ENCODE assay signal across 8 cellular contexts in genomic region chr19:18672606-18673337, GRCh38. TPM values are rescaled to one million over a fixed set of nuclear protein-coding genes. Genes with fewer than 3 reads are reported as not detected.
DNase-seq lines count a peak whose midpoint lies in the region; ATAC-seq and TF ChIP-seq lines count a peak whose summit lies in the region.

No MANE protein-coding gene starts in this region.

- intact Hi-C loops in sciatic nerve (cut with DNase I), result loop anchor here (10.0 kb wide), 1 partner anchor 78 kb away; no protein-coding TSS in a partner anchor

- H3K9ac ChIP-seq in SU-DHL-6 (ENCODE audit: low read length), result no peak overlapping the region

- H3K4me3 ChIP-seq in SU-DHL-6 (ENCODE audit: insufficient read depth, low read length, poor library complexity, severe bottlenecking) (no peak overlapping the region), fibroblast of pulmonary artery (replicated peaks; ENCODE audit: low read depth, low read length) (no peak overlapping the region)

- H3K27me3 ChIP-seq in SU-DHL-6 (ENCODE audit: low read length), result no peaks in the 10 kb centered on the region

- H3K36me3 ChIP-seq in SU-DHL-6 (ENCODE audit: low read length), result no peaks in the 10 kb centered on the region

- H3K4me2 ChIP-seq in SU-DHL-6 (ENCODE audit: low read depth, low read length, poor library complexity, severe bottlenecking), result no peak overlapping the region

- no peaks in the 10 kb centered on the region for H3F3A ChIP-seq in SU-DHL-6 (ENCODE audit: insufficient read depth)

- ATAC-seq in sciatic nerve (peak; percentile 31), GM21423 (IDR thresholded peaks at IDR 0.05; ENCODE audit: unreplicated experiment) (no peak), GM21381 (IDR thresholded peaks at IDR 0.05; ENCODE audit: unreplicated experiment) (no peak), HG02852 (IDR thresholded peaks at IDR 0.05; ENCODE audit: unreplicated experiment) (no peak)

- H3K9me2 ChIP-seq in SU-DHL-6 (replicated peaks; ENCODE audit: insufficient read depth, low read length), result no peaks in the 10 kb centered on the region

- H4K20me1 ChIP-seq in SU-DHL-6 (ENCODE audit: low read depth, low read length), result no peaks in the 10 kb centered on the region

- H2AFZ ChIP-seq in SU-DHL-6 (ENCODE audit: low read depth, low read length, severe bottlenecking), result no peak overlapping the region

- in situ Hi-C loops in GM13977 (cut with MboI; ENCODE audit: low pct_unique_long_range_greater_than_20kb, low sequenced_read_pairs, unreplicated experiment), result no loop called here

- no peaks in the 10 kb centered on the region for H3K9me3 ChIP-seq in SU-DHL-6 (ENCODE audit: insufficient read depth, low read length)

- no peak for DNase-seq in GM13977 (ENCODE audit: low spot score)
- peak; percentile 53 for DNase-seq in fibroblast of pulmonary artery (ENCODE audit: low read depth)
- no peak for DNase-seq in sciatic nerve (ENCODE audit: low spot score)
- no peak for DNase-seq in OCI-M2 (lab: John Stamatoyannopoulos, UW; ENCODE audit: unreplicated experiment)

- no peak overlapping the region for H3K27ac ChIP-seq in SU-DHL-6 (ENCODE audit: low read depth, low read length)

- no peaks in the 10 kb centered on the region for H3K79me2 ChIP-seq in SU-DHL-6 (ENCODE audit: insufficient read depth, low read length)

- TF ChIP-seq CTCF in GM13977 (IDR thresholded peaks at IDR 0.05; ENCODE audit: extremely low read depth, insufficient read depth, missing control alignments) (peak; percentile 33), SU-DHL-6 (IDR thresholded peaks at IDR 0.05; ENCODE audit: insufficient read depth, low read length, poor library complexity, severe bottlenecking) (peak; percentile 11), fibroblast of pulmonary artery (IDR thresholded peaks at IDR 0.05; ENCODE audit: low read length, missing control alignments) (peak; percentile 39)

RNA-seq across cellular contexts. Expression of gene CRTC1, which starts 10.7 kb away (rescaled TPM):
- 17.5 TPM for total RNA-seq in sciatic nerve

RNA-seq across cellular contexts. Expression of gene KLHL26, which starts 35.9 kb away (rescaled TPM):
- 26.1 TPM for total RNA-seq in sciatic nerve
